In genomic region chr9:71036501-71036900, GRCh38 we compare ENCODE assay signal across 16 cellular contexts.
DNase-seq lines count a peak whose midpoint lies in the region; ATAC-seq, FAIRE-seq and TF ChIP-seq lines count a peak whose summit lies in the region.
"Had no signal": no experiment of that assay in that cellular context is flagged by ENCODE, and none has a peak within 500 bp of the region (broad histone marks: within the 10 kb centered on the region; RNA-seq: fewer than 3 reads in every experiment).

No MANE protein-coding gene starts in this region.

- no peak for ATAC-seq in stimulated activated memory B cell treated with anti-CD40 and anti-IgM and Interleukin-4, amounts not matched to agents 10 μg/mL and 1 μg/mL and 100 μg/mL, for 72 hours
- ATAC-seq: activated CD8-positive, alpha-beta memory T cell treated with anti-CD3 and anti-CD28 coated beads, Interleukin-2, amount 10 ng/mL, durations not matched to agents 7 days and 5 days; body of pancreas; GM23338; heart right ventricle; natural killer cell had no signal

- no peak overlapping the region for H2BK5ac ChIP-seq in neuronal stem cell (ENCODE audit: low read length)

- DNase-seq in ELR (ENCODE audit: low read depth): peak; percentile 1
- peak; percentile 39 for DNase-seq in NCI-H2227 (lab: John Stamatoyannopoulos, UW; ENCODE audit: unreplicated experiment)
- DNase-seq in endothelial cell of umbilical vein (ENCODE audit: low read depth, low spot score): peak; percentile 88
- no peak for DNase-seq in neuronal stem cell (ENCODE audit: low spot score)
- DNase-seq in chondrocyte (ENCODE audit: low spot score): no peak
- no peak for DNase-seq in NCI-H2196 (lab: John Stamatoyannopoulos, UW; ENCODE audit: unreplicated experiment)
- no peak for DNase-seq in endothelial cell (ENCODE audit: low spot score)
- DNase-seq: activated CD8-positive, alpha-beta memory T cell treated with anti-CD3 and anti-CD28 coated beads, Interleukin-2, amount 10 ng/mL, durations not matched to agents 7 days and 5 days; Caco-2; heart right ventricle; natural killer cell; stimulated activated CD4-positive, alpha-beta T cell treated with anti-CD3 and anti-CD28 coated beads, Interleukin-4, amount 100 ng/mL, for 24 hours; trophoblast cell had no signal

- BruUV-seq in endothelial cell of umbilical vein (replicated peaks; lab: Mats Ljungman, UMichigan): no TSS peak

- H3K9me3 Mint-ChIP-seq in chondrocyte (ENCODE audit: low read depth): no peaks in the 10 kb centered on the region
- H3K9me3 Mint-ChIP-seq in stimulated activated memory B cell treated with anti-CD40 and anti-IgM and Interleukin-4, amounts not matched to agents 10 μg/mL and 1 μg/mL and 100 μg/mL, for 72 hours: no peaks in the 10 kb centered on the region
- no peaks in the 10 kb centered on the region for H3K9me3 Mint-ChIP-seq in endothelial cell (ENCODE audit: unreplicated experiment)
- H3K9me3 Mint-ChIP-seq: GM23338 had no signal

- H3K4me3 ChIP-seq in endothelial cell of umbilical vein (replicated peaks in 1 of 3; ENCODE audit: insufficient read depth in 1 of 3, low read depth in 1 of 3, low read length in 3 of 3): no peak overlapping the region
- no peak overlapping the region for H3K4me3 ChIP-seq in neuronal stem cell (ENCODE audit: low read length in 2 of 2)
- H3K4me3 ChIP-seq: body of pancreas, GM23338, heart right ventricle had no signal

- no peaks in the 10 kb centered on the region for H4K20me1 ChIP-seq in endothelial cell of umbilical vein (replicated peaks; ENCODE audit: control insufficient read depth, extremely low read depth, insufficient read depth, low read length)

- H3K27ac Mint-ChIP-seq in chondrocyte (ENCODE audit: unreplicated experiment): no peak overlapping the region
- no peak overlapping the region for H3K27ac Mint-ChIP-seq in stimulated activated memory B cell treated with anti-CD40 and anti-IgM and Interleukin-4, amounts not matched to agents 10 μg/mL and 1 μg/mL and 100 μg/mL, for 72 hours
- no peak overlapping the region for H3K27ac Mint-ChIP-seq in endothelial cell (ENCODE audit: unreplicated experiment)
- H3K27ac Mint-ChIP-seq: activated CD8-positive, alpha-beta memory T cell treated with anti-CD3 and anti-CD28 coated beads, Interleukin-2, amount 10 ng/mL, durations not matched to agents 7 days and 5 days; GM23338; natural killer cell had no signal

- no peaks in the 10 kb centered on the region for H3K79me1 ChIP-seq in neuronal stem cell (ENCODE audit: low read depth, low read length)

- FAIRE-seq in endothelial cell of umbilical vein (lab: Jason Lieb, UNC): peak; percentile 54

- no peaks in the 10 kb centered on the region for H3K9me3 ChIP-seq in endothelial cell of umbilical vein (replicated peaks; ENCODE audit: control insufficient read depth, insufficient read depth, low read length)
- no peaks in the 10 kb centered on the region for H3K9me3 ChIP-seq in neuronal stem cell (replicated peaks in 1 of 2; ENCODE audit: control insufficient read depth in 2 of 2, insufficient read depth in 1 of 2, low read depth in 1 of 2, low read length in 2 of 2)
- H3K9me3 ChIP-seq: body of pancreas, Caco-2, heart right ventricle had no signal

- H3K27ac ChIP-seq in endothelial cell of umbilical vein (ENCODE audit: insufficient read depth, low read depth, low read length) (no peak overlapping the region), neuronal stem cell (replicated peaks; ENCODE audit: low read length) (no peak overlapping the region)
- H3K27ac ChIP-seq: body of pancreas, heart right ventricle had no signal

- TF ChIP-seq POLR2A in endothelial cell of umbilical vein (IDR thresholded peaks at IDR 0.05; ENCODE audit: low read depth, low read length): no peak

- no peak overlapping the region for H4K8ac ChIP-seq in neuronal stem cell (ENCODE audit: low read depth, low read length)

- TF ChIP-seq CTCF in endothelial cell of umbilical vein (IDR thresholded peaks at IDR 0.05; ENCODE audit: extremely low read depth in 1 of 2, insufficient read depth in 1 of 2, low read depth in 1 of 2, low read length in 2 of 2): no peak
- TF ChIP-seq CTCF in chondrocyte (IDR thresholded peaks at IDR 0.05): no peak
- TF ChIP-seq CTCF in endothelial cell (IDR thresholded peaks at IDR 0.05; ENCODE audit: unreplicated experiment): no peak

- H3K4me1 ChIP-seq in endothelial cell of umbilical vein (ENCODE audit: control insufficient read depth, extremely low read depth, insufficient read depth, low read length) (no peaks in the 10 kb centered on the region), neuronal stem cell (ENCODE audit: control insufficient read depth in 2 of 2, insufficient read depth in 1 of 2, low read depth in 1 of 2, low read length in 2 of 2) (no peaks in the 10 kb centered on the region)
- H3K4me1 ChIP-seq: body of pancreas, Caco-2, heart right ventricle had no signal

- no peak overlapping the region for H2BK12ac ChIP-seq in neuronal stem cell (ENCODE audit: low read length)

- no peak overlapping the region for H2AK5ac ChIP-seq in neuronal stem cell (ENCODE audit: low read depth, low read length)

- H3K4me1 Mint-ChIP-seq in chondrocyte (ENCODE audit: low read depth) (no peaks in the 10 kb centered on the region), endothelial cell (ENCODE audit: unreplicated experiment) (no peaks in the 10 kb centered on the region)
- no peaks in the 10 kb centered on the region for H3K4me1 Mint-ChIP-seq in stimulated activated memory B cell treated with anti-CD40 and anti-IgM and Interleukin-4, amounts not matched to agents 10 μg/mL and 1 μg/mL and 100 μg/mL, for 72 hours
- H3K4me1 Mint-ChIP-seq: activated CD8-positive, alpha-beta memory T cell treated with anti-CD3 and anti-CD28 coated beads, Interleukin-2, amount 10 ng/mL, durations not matched to agents 7 days and 5 days; GM23338; natural killer cell had no signal

- peaks cover 2 to 8% of the 10 kb centered on the region in 2 experiments for H3K27me3 ChIP-seq in endothelial cell of umbilical vein (ENCODE audit: control insufficient read depth in 2 of 2, insufficient read depth in 2 of 2, low read length in 2 of 2)
- no peaks in the 10 kb centered on the region for H3K27me3 ChIP-seq in neuronal stem cell (ENCODE audit: control insufficient read depth in 3 of 3, insufficient read depth in 3 of 3, low read depth in 1 of 3, low read length in 3 of 3)
- H3K27me3 ChIP-seq: body of pancreas had no signal

- no peak overlapping the region for H4K91ac ChIP-seq in neuronal stem cell (ENCODE audit: low read depth, low read length, poor library complexity)

- H3K4me3 Mint-ChIP-seq in chondrocyte (ENCODE audit: unreplicated experiment) (no peak overlapping the region), endothelial cell (ENCODE audit: unreplicated experiment) (no peak overlapping the region)
- H3K4me3 Mint-ChIP-seq in stimulated activated memory B cell treated with anti-CD40 and anti-IgM and Interleukin-4, amounts not matched to agents 10 μg/mL and 1 μg/mL and 100 μg/mL, for 72 hours: no peak overlapping the region
- H3K4me3 Mint-ChIP-seq: activated CD8-positive, alpha-beta memory T cell treated with anti-CD3 and anti-CD28 coated beads, Interleukin-2, amount 10 ng/mL, durations not matched to agents 7 days and 5 days; GM23338; natural killer cell had no signal

- H2AFZ ChIP-seq in endothelial cell of umbilical vein (ENCODE audit: low read depth, low read length) (no peak overlapping the region), neuronal stem cell (ENCODE audit: low read length) (no peak overlapping the region)
- H2AFZ ChIP-seq: GM23338 had no signal

- no peak overlapping the region for H3K14ac ChIP-seq in neuronal stem cell (ENCODE audit: low read length)

- H3K36me3 ChIP-seq in endothelial cell of umbilical vein (ENCODE audit: control insufficient read depth in 2 of 2, extremely low read depth in 1 of 2, insufficient read depth in 2 of 2, low read length in 2 of 2): no peaks in the 10 kb centered on the region
- H3K36me3 ChIP-seq in neuronal stem cell (replicated peaks in 1 of 2; ENCODE audit: control insufficient read depth in 2 of 2, insufficient read depth in 2 of 2, low read length in 2 of 2): no peaks in the 10 kb centered on the region
- H3K36me3 ChIP-seq: heart right ventricle had no signal

- POLR2A ChIA-PET in endothelial cell of umbilical vein (lab: Charles Lee): no interaction called here

- peaks cover 2% of the 10 kb centered on the region for H3K9me1 ChIP-seq in endothelial cell of umbilical vein (replicated peaks; ENCODE audit: control insufficient read depth, extremely low read depth, insufficient read depth, low read length)

- H3K4ac ChIP-seq in neuronal stem cell (ENCODE audit: low read length): no peak overlapping the region

- no peaks in the 10 kb centered on the region for H3K79me2 ChIP-seq in endothelial cell of umbilical vein (ENCODE audit: control insufficient read depth, insufficient read depth, low read length)

- H3K27me3 Mint-ChIP-seq in chondrocyte (ENCODE audit: low read depth): peaks cover 5% of the 10 kb centered on the region
- no peaks in the 10 kb centered on the region for H3K27me3 Mint-ChIP-seq in stimulated activated memory B cell treated with anti-CD40 and anti-IgM and Interleukin-4, amounts not matched to agents 10 μg/mL and 1 μg/mL and 100 μg/mL, for 72 hours
- H3K27me3 Mint-ChIP-seq in endothelial cell (ENCODE audit: unreplicated experiment): no peaks in the 10 kb centered on the region
- H3K27me3 Mint-ChIP-seq: activated CD8-positive, alpha-beta memory T cell treated with anti-CD3 and anti-CD28 coated beads, Interleukin-2, amount 10 ng/mL, durations not matched to agents 7 days and 5 days had no signal

- dilution Hi-C loops in endothelial cell of umbilical vein (cut with MboI; ENCODE audit: extremely low pct_ligation_motif_present, low sequenced_read_pairs): no loop called here

- no peak overlapping the region for H2BK120ac ChIP-seq in neuronal stem cell (ENCODE audit: low read depth, low read length)

- WGBS in neuronal stem cell (ENCODE audit: extremely low coverage in 2 of 2, insufficient read length in 2 of 2, insufficient replicate concordance in 1 of 2), 2 donors: no CpG with 5 or more reads among the region's 4 CpGs

- peak overlapping the region; percentile 78 for H3K18ac ChIP-seq in neuronal stem cell (ENCODE audit: low read length)

- CTCF ChIA-PET in endothelial cell of umbilical vein (lab: Charles Lee): interaction anchor here (1.1 to 2.8 kb wide), 3 partner anchors 23 to 396 kb away, joined by 3 to 7 read pairs (median 3); no protein-coding TSS in a partner anchor

- H2BK15ac ChIP-seq in neuronal stem cell (ENCODE audit: low read length): no peak overlapping the region

- no peaks in the 10 kb centered on the region for H3K36me3 Mint-ChIP-seq in chondrocyte (ENCODE audit: low read depth)
- H3K36me3 Mint-ChIP-seq in stimulated activated memory B cell treated with anti-CD40 and anti-IgM and Interleukin-4, amounts not matched to agents 10 μg/mL and 1 μg/mL and 100 μg/mL, for 72 hours: no peaks in the 10 kb centered on the region
- H3K36me3 Mint-ChIP-seq in endothelial cell (ENCODE audit: low read depth, unreplicated experiment): no peaks in the 10 kb centered on the region
- H3K36me3 Mint-ChIP-seq: activated CD8-positive, alpha-beta memory T cell treated with anti-CD3 and anti-CD28 coated beads, Interleukin-2, amount 10 ng/mL, durations not matched to agents 7 days and 5 days; natural killer cell had no signal

- intact Hi-C loops in endothelial cell of umbilical vein (cut with micrococcal nuclease): no loop called here

- H3K4me2 ChIP-seq in endothelial cell of umbilical vein (ENCODE audit: insufficient read depth, low read length) (no peak overlapping the region), neuronal stem cell (ENCODE audit: insufficient read depth, low read length, poor library complexity, severe bottlenecking) (no peak overlapping the region)
- H3K4me2 ChIP-seq: GM23338 had no signal

- H3K9ac ChIP-seq in endothelial cell of umbilical vein (replicated peaks; ENCODE audit: extremely low read depth, insufficient read depth, low read length) (no peak overlapping the region), neuronal stem cell (ENCODE audit: low read depth, low read length, poor library complexity) (no peak overlapping the region)

- no peak overlapping the region for H3K23ac ChIP-seq in neuronal stem cell (ENCODE audit: low read depth, low read length, poor library complexity)

Comparison
In these comparisons a context has a peak if more than half of its experiments do, and no peak if none do; other contexts are left out.
1. DNase-seq: peak in ELR (single experiment), NCI-H2227 (single experiment) and endothelial cell of umbilical vein (single experiment); none in neuronal stem cell (single experiment), chondrocyte (single experiment), NCI-H2196 (single experiment) and endothelial cell (single experiment).